In the genomic region with DNA sequence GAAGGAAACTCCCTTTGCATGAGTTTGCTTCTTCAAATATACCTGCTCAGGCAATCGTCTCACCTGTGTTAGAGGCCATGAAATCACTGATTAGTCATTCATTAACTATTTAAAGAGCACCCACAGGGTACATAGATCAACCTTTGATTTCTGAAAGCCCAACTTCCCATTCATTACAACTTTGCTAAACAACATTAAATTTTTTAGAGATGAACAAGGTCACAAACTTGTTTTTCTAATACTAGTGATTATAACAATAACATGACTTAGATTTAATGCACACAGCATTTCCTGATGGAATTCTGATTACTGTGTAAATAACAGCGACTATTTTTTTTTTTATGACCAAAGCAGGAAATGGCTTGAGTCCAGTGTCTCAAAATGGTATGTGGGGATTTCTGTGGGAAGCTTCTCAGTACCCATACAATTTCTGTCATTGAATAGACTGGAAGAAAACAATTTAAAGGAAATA, we compare ENCODE assay signal across 13 cellular contexts. TPM values are rescaled to one million over a fixed set of nuclear protein-coding genes. Genes with fewer than 3 reads are reported as not detected.
DNase-seq lines count a peak whose midpoint lies in the region; ATAC-seq and TF ChIP-seq lines count a peak whose summit lies in the region.
"Had no signal": no experiment of that assay in that cellular context is flagged by ENCODE, and none has a peak within 500 bp of the region (broad histone marks: within the 10 kb centered on the region; RNA-seq: fewer than 3 reads in every experiment).

No MANE protein-coding gene starts in this region.

- H3K4me1 ChIP-seq in OCI-LY1 (ENCODE audit: insufficient read depth, low read length, severe bottlenecking) (peaks cover 5% of the 10 kb centered on the region), psoas muscle (peaks cover 4% of the 10 kb centered on the region)

- H2AFZ ChIP-seq in OCI-LY1 (ENCODE audit: low read length) = peak overlapping the region; percentile 63; the same call in 1 of the 2 replicates

- no peaks in the 10 kb centered on the region for H3K79me2 ChIP-seq in OCI-LY1 (ENCODE audit: insufficient read depth, low read length)

- H3K36me3 ChIP-seq in OCI-LY1 (ENCODE audit: insufficient read depth, low read length) (no peaks in the 10 kb centered on the region), psoas muscle (ENCODE audit: insufficient read depth in 1 of 2, low read depth in 1 of 2) (no peaks in the 10 kb centered on the region)

- DNase-seq in Daoy (ENCODE audit: low read depth) (peak; percentile 23), fibroblast of mammary gland (ENCODE audit: low read depth) (peak; percentile 9), psoas muscle (no peak), NCI-H187 treated with DMSO at 0.1 percent for 48 hours (lab: John Stamatoyannopoulos, UW) (no peak)
- no peak for DNase-seq in stimulated activated CD4-positive, alpha-beta T cell treated with anti-CD3 and anti-CD28 coated beads, Interleukin-1b, Interleukin-23, amount 100 ng/mL, for 48 hours
- DNase-seq: activated CD4-positive, alpha-beta T cell treated with anti-CD3 and anti-CD28 coated beads, Interleukin-2, amount 50 U/mL, for 4 hours; activated naive CD8-positive, alpha-beta T cell treated with anti-CD3 and anti-CD28 coated beads, Interleukin-2, amount 10 ng/mL, durations not matched to agents 7 days and 5 days; CD4-positive, alpha-beta memory T cell; NCI-H510A; stimulated activated CD4-positive, alpha-beta T cell treated with anti-CD3 and anti-CD28 coated beads, Interleukin-2, amount 100 ng/mL, for 48 hours had no signal

- H3K27ac ChIP-seq in OCI-LY1 (ENCODE audit: low read depth, low read length, poor library complexity, severe bottlenecking) (no peak overlapping the region), psoas muscle (peak overlapping the region; percentile 27)

- H3K9me3 ChIP-seq in OCI-LY1 (ENCODE audit: low read length) (no peaks in the 10 kb centered on the region), psoas muscle (no peaks in the 10 kb centered on the region)

- ATAC-seq in psoas muscle (no peak), HG02588 (IDR thresholded peaks at IDR 0.05; ENCODE audit: unreplicated experiment) (no peak), GM19324 (IDR thresholded peaks at IDR 0.05; ENCODE audit: low FRiP score, unreplicated experiment) (no peak)

- no peak overlapping the region for H3K9ac ChIP-seq in OCI-LY1 (ENCODE audit: low read length)

- H3K4me3 ChIP-seq in OCI-LY1 (ENCODE audit: low read depth, low read length, poor library complexity, severe bottlenecking) = no peak overlapping the region
- no peak overlapping the region for H3K4me3 ChIP-seq in fibroblast of mammary gland (ENCODE audit: control insufficient read depth, low read depth, low read length)
- H3K4me3 ChIP-seq in psoas muscle = no peak overlapping the region

- no peak for TF ChIP-seq CTCF in OCI-LY1 (IDR thresholded peaks at IDR 0.05; ENCODE audit: low read length)
- TF ChIP-seq CTCF in fibroblast of mammary gland (conservative IDR thresholded peaks at IDR 0.05; ENCODE audit: control insufficient read depth, insufficient read depth, low read depth, low read length) = no peak
- no peak for TF ChIP-seq CTCF in psoas muscle (IDR thresholded peaks at IDR 0.05)

- H3K9me2 ChIP-seq in OCI-LY1 (ENCODE audit: low read depth, low read length) = no peaks in the 10 kb centered on the region

- no peaks in the 10 kb centered on the region for H3F3A ChIP-seq in OCI-LY1 (ENCODE audit: insufficient read depth, low read length)

- H4K20me1 ChIP-seq in OCI-LY1 (ENCODE audit: insufficient read depth, low read length) = no peaks in the 10 kb centered on the region

- H3K27me3 ChIP-seq in OCI-LY1 (ENCODE audit: insufficient read depth, low read length) = no peaks in the 10 kb centered on the region
- no peaks in the 10 kb centered on the region for H3K27me3 ChIP-seq in psoas muscle (ENCODE audit: insufficient read depth in 3 of 3, low read length in 2 of 3)

- no peak overlapping the region for H3K4me2 ChIP-seq in OCI-LY1 (ENCODE audit: low read length)

- intact Hi-C loops in psoas muscle (cut with DNase I) = no loop called here

- WGBS in psoas muscle, 3 donors = 27 to 46% (median 36%) methylated on average over 2 of the region's 2 CpGs

RNA-seq across cellular contexts. Expression of gene ERO1A, which starts 5.4 kb away (rescaled TPM):
- 107 and 135 TPM in 2 replicates for total RNA-seq in Daoy (2014; rRNA removed; shearing (Covaris generic))
- 10 to 100 TPM; 14.2 to 22.3 (median 19.4) TPM for total RNA-seq in psoas muscle
- 10 to 100 TPM in 2 of 3 donors, 1 to 10 TPM in 1; 6.9 to 16.1 (median 12.9) TPM for polyA plus RNA-seq in psoas muscle

RNA-seq across cellular contexts. Expression of gene PSMC6, which starts 6.3 kb away (rescaled TPM):
- total RNA-seq in Daoy (2014; rRNA removed; shearing (Covaris generic)) = 394 and 567 TPM in 2 replicates
- total RNA-seq in psoas muscle = 100 to 1,000 TPM in 3 of 4 donors, 10 to 100 TPM in 1; 80.6 to 178 (median 116) TPM
- 100 to 1,000 TPM; 144 to 292 (median 171) TPM for polyA plus RNA-seq in psoas muscle

RNA-seq across cellular contexts. Expression of gene STYX, which starts 29.2 kb away (rescaled TPM):
- total RNA-seq in Daoy (2014; rRNA removed; shearing (Covaris generic)) = 15.5 and 18.6 TPM in 2 replicates
- 10 to 100 TPM; 12.5 to 24.7 (median 16.2) TPM for total RNA-seq in psoas muscle
- 1 to 10 TPM; 6.5 to 9.1 (median 7.8) TPM for polyA plus RNA-seq in psoas muscle

Comparison
In these comparisons a context has a peak if more than half of its experiments do, and no peak if none do; other contexts are left out.
1. DNase-seq: peak in Daoy (single experiment) and fibroblast of mammary gland (single experiment); none in psoas muscle (0 of 2), NCI-H187 treated with DMSO at 0.1 percent for 48 hours (single experiment) and stimulated activated CD4-positive, alpha-beta T cell treated with anti-CD3 and anti-CD28 coated beads, Interleukin-1b, Interleukin-23, amount 100 ng/mL, for 48 hours (single experiment).